ENCODE assay signal across 11 cellular contexts in genomic region chr13:79226938-79227337, GRCh38.
DNase-seq lines count a peak whose midpoint lies in the region; ATAC-seq and TF ChIP-seq lines count a peak whose summit lies in the region.
"Had no signal": no experiment of that assay in that cellular context is flagged by ENCODE, and none has a peak within 500 bp of the region (broad histone marks: within the 10 kb centered on the region; RNA-seq: fewer than 3 reads in every experiment).

No MANE protein-coding gene starts in this region.

- no peak overlapping the region for H3K4me3 ChIP-seq in liver (ENCODE audit: low read depth in 1 of 3, low read length in 3 of 3)
- no peak overlapping the region for H3K4me3 ChIP-seq in CD4-positive, alpha-beta memory T cell (ENCODE audit: low read length in 2 of 2)
- H3K4me3 ChIP-seq: K562, suprapubic skin had no signal

- intact Hi-C loops in CD4-positive, alpha-beta memory T cell (cut with micrococcal nuclease) = no loop called here

- no peak overlapping the region for H3K27ac ChIP-seq in liver (ENCODE audit: low read depth in 1 of 2, low read length in 2 of 2)
- no peak overlapping the region for H3K27ac ChIP-seq in CD4-positive, alpha-beta memory T cell (ENCODE audit: low read depth, low read length)
- H3K27ac ChIP-seq: suprapubic skin had no signal

- peaks cover 0 to 1% (median 0%) of the 10 kb centered on the region in 8 donors for H3K9me3 Mint-ChIP-seq in CD4-positive, alpha-beta memory T cell
- H3K9me3 Mint-ChIP-seq: activated T-cell treated with anti-CD3 and anti-CD28 coated beads, Interleukin-2, amount 50 U/mL, for 4 hours had no signal

- H3K9ac ChIP-seq in liver (ENCODE audit: low read depth in 1 of 2, low read length in 2 of 2) = no peak overlapping the region

- H3K27ac Mint-ChIP-seq in CD4-positive, alpha-beta memory T cell = no peak overlapping the region

- H3K4me1 ChIP-seq in liver (ENCODE audit: control insufficient read depth in 4 of 4, insufficient read depth in 4 of 4, low read length in 3 of 4) = peaks cover 0 to 8% (median 0%) of the 10 kb centered on the region in 4 donors
- no peaks in the 10 kb centered on the region for H3K4me1 ChIP-seq in CD4-positive, alpha-beta memory T cell (ENCODE audit: insufficient read depth, low read length)
- H3K4me1 ChIP-seq: suprapubic skin had no signal

- no peaks in the 10 kb centered on the region for H3K27me3 ChIP-seq in liver (ENCODE audit: control insufficient read depth in 4 of 4, insufficient read depth in 4 of 4, low read length in 3 of 4)
- H3K27me3 ChIP-seq in CD4-positive, alpha-beta memory T cell (ENCODE audit: insufficient read depth, low read length) = no peaks in the 10 kb centered on the region
- H3K27me3 ChIP-seq: suprapubic skin had no signal

- H3K9me3 ChIP-seq in liver (ENCODE audit: control insufficient read depth in 4 of 4, low read length in 3 of 4) = no peaks in the 10 kb centered on the region
- H3K9me3 ChIP-seq in CD4-positive, alpha-beta memory T cell (ENCODE audit: control insufficient read depth in 1 of 2, low read length in 2 of 2) = no peaks in the 10 kb centered on the region
- H3K9me3 ChIP-seq: suprapubic skin had no signal

- no peaks in the 10 kb centered on the region for H3K36me3 Mint-ChIP-seq in CD4-positive, alpha-beta memory T cell

- TF ChIP-seq RAD21 in liver (IDR thresholded peaks at IDR 0.05) = peak; percentile 82 to 84

- H3K27me3 Mint-ChIP-seq in CD4-positive, alpha-beta memory T cell = peaks cover 9 to 13% of the 10 kb centered on the region in 2 donors

- ATAC-seq in GM19351 (IDR thresholded peaks at IDR 0.05; ENCODE audit: unreplicated experiment) = peak; percentile 16
- ATAC-seq in HG03442 (IDR thresholded peaks at IDR 0.05; ENCODE audit: unreplicated experiment) = peak; percentile 9
- ATAC-seq: activated T-cell treated with anti-CD3 and anti-CD28 coated beads, Interleukin-2, amount 50 U/mL, for 4 hours; K562 had no signal

- TF ChIP-seq CTCF in liver (IDR thresholded peaks at IDR 0.05; ENCODE audit: low read depth, low read length, missing input control) = peak; percentile 35

- no peaks in the 10 kb centered on the region for H3K36me3 ChIP-seq in liver (ENCODE audit: control insufficient read depth in 4 of 4, insufficient read depth in 3 of 4, low read depth in 1 of 4, low read length in 3 of 4)
- no peaks in the 10 kb centered on the region for H3K36me3 ChIP-seq in CD4-positive, alpha-beta memory T cell (ENCODE audit: insufficient read depth, low read length)
- H3K36me3 ChIP-seq: suprapubic skin had no signal

- no peak overlapping the region for H3K4me3 Mint-ChIP-seq in CD4-positive, alpha-beta memory T cell
- H3K4me3 Mint-ChIP-seq: activated T-cell treated with anti-CD3 and anti-CD28 coated beads, Interleukin-2, amount 50 U/mL, for 4 hours had no signal

- CTCF ChIA-PET in HEK293T (lab: Yijun Ruan, JAX) = interaction anchor here (0.6 to 2.5 kb wide), 5 partner anchors 11 to 403 kb away, joined by 3 to 14 read pairs (median 4); no protein-coding TSS in a partner anchor
- CTCF ChIA-PET in CD4-positive, alpha-beta memory T cell (lab: Charles Lee; ENCODE audit: partially characterized antibody) = no interaction called here

- WGBS in liver = 49% methylated on average over 7 of the region's 7 CpGs

- peak; percentile 50 for DNase-seq in HEK293T (ENCODE audit: extremely low spot score)
- no peak for DNase-seq in NCI-H226
- no peak for DNase-seq in CD4-positive, alpha-beta memory T cell
- DNase-seq in CD1c-positive myeloid dendritic cell (ENCODE audit: extremely low spot score) = no peak
- DNase-seq: activated T-cell treated with anti-CD3 and anti-CD28 coated beads, Interleukin-2, amount 50 U/mL, for 4 hours; stimulated activated CD4-positive, alpha-beta T cell treated with anti-CD3 and anti-CD28 coated beads, Interleukin-2, amount 100 ng/mL, for 24 hours had no signal

- no peaks in the 10 kb centered on the region for H3K4me1 Mint-ChIP-seq in CD4-positive, alpha-beta memory T cell

- POLR2A ChIA-PET in HEK293T (lab: Yijun Ruan, JAX) = no interaction called here
- POLR2A ChIA-PET in CD4-positive, alpha-beta memory T cell (lab: Charles Lee; ENCODE audit: partially characterized antibody) = no interaction called here

TF ChIP-seq in HEK293T, 16 proteins besides CTCF, POLR2A, EP300 and RAD21:
- no peak for TF ChIP-seq SP1 (IDR thresholded peaks at IDR 0.05)
- TF ChIP-seq FOXA1 (IDR thresholded peaks at IDR 0.05) = no peak
- TF ChIP-seq ARNT (IDR thresholded peaks at IDR 0.05) = no peak
- no peak for TF ChIP-seq TARDBP (IDR thresholded peaks at IDR 0.05)
- no peak for TF ChIP-seq LEF1 (IDR thresholded peaks at IDR 0.05; ENCODE audit: borderline replicate concordance)
- no peak for TF ChIP-seq BHLHE40 (IDR thresholded peaks at IDR 0.05; ENCODE audit: borderline replicate concordance)
- no peak for TF ChIP-seq HDGF (IDR thresholded peaks at IDR 0.05; ENCODE audit: borderline replicate concordance)
- TF ChIP-seq L3MBTL2 (conservative IDR thresholded peaks at IDR 0.05) = no peak
- TF ChIP-seq ZNF384 (IDR thresholded peaks at IDR 0.05) = no peak
- no peak for TF ChIP-seq SUZ12 (IDR thresholded peaks at IDR 0.05)
- no peak for TF ChIP-seq FOXM1 (IDR thresholded peaks at IDR 0.05; ENCODE audit: borderline replicate concordance)
- TF ChIP-seq FOXK2 (IDR thresholded peaks at IDR 0.05) = no peak

TF ChIP-seq in liver, 16 proteins besides CTCF, POLR2A, EP300 and RAD21:
- TF ChIP-seq RXRA (IDR thresholded peaks at IDR 0.05) (peak; percentile 20 to 24), HNF4G (IDR thresholded peaks at IDR 0.05) (peak; percentile 10), HNF4A (conservative IDR thresholded peaks at IDR 0.05) (peak; percentile 7 to 15), YY1 (IDR thresholded peaks at IDR 0.05) (peak; percentile 64), EGR1 (IDR thresholded peaks at IDR 0.05; ENCODE audit: low read depth in 2 of 2) (no peak)
